ENCODE assay signal across 8 cellular contexts in genomic region chr7:78018541-78019456, GRCh38.
A peak's percentile ranks its signal among the peaks of the same experiment; 100 is the strongest.
DNase-seq lines count a peak whose midpoint lies in the region; ATAC-seq, FAIRE-seq and TF ChIP-seq lines count a peak whose summit lies in the region.

No MANE protein-coding gene starts in this region.

- peak overlapping the region; percentile 44 to 86 (median 82) for H3K27ac Mint-ChIP-seq in brain
- H3K27ac Mint-ChIP-seq in stimulated activated effector memory CD8-positive, alpha-beta T cell treated with anti-CD3 and anti-CD28 coated beads, Interleukin-12 subunit alpha, Interleukin-12 subunit beta, amount 100 ng/mL, for 72 hours = peak overlapping the region; percentile 85

- H3K36me3 Mint-ChIP-seq in brain = peaks cover 11% of the 10 kb centered on the region
- no peaks in the 10 kb centered on the region for H3K36me3 Mint-ChIP-seq in stimulated activated effector memory CD8-positive, alpha-beta T cell treated with anti-CD3 and anti-CD28 coated beads, Interleukin-12 subunit alpha, Interleukin-12 subunit beta, amount 100 ng/mL, for 72 hours

- H3K9me3 ChIP-seq in kidney (ENCODE audit: control insufficient read depth in 1 of 2, low read length in 2 of 2) = no peaks in the 10 kb centered on the region

- DNase-seq in NCI-H1417 (lab: John Stamatoyannopoulos, UW) (peak; percentile 46 to 77 (median 71)), NCI-H1417 treated with DMSO at 0.1 percent for 48 hours (lab: John Stamatoyannopoulos, UW) (no peak), NOMO-1 (lab: John Stamatoyannopoulos, UW; ENCODE audit: unreplicated experiment in 2 of 2) (peak; percentile 47 to 51), kidney (peak; percentile 74), GM19238 (ENCODE audit: insufficient read length, low spot score) (no peak)
- peak in 1 of 2 donors; percentile 51 for DNase-seq in stimulated activated effector memory CD8-positive, alpha-beta T cell treated with anti-CD3 and anti-CD28 coated beads, Interleukin-12 subunit alpha, Interleukin-12 subunit beta, amount 100 ng/mL, for 72 hours (ENCODE audit: low spot score in 2 of 2)

- intact Hi-C loops in kidney (cut with DNase I) = no loop called here

- peak in 1 of 2 experiments; percentile 41 for TF ChIP-seq CTCF in brain (conservative IDR thresholded peaks at IDR 0.05)
- no peak for TF ChIP-seq CTCF in kidney (IDR thresholded peaks at IDR 0.05; ENCODE audit: borderline replicate concordance, extremely low read depth, insufficient read depth)

- peak overlapping the region; percentile 16 to 74 for H3K27ac ChIP-seq in kidney (ENCODE audit: low read depth in 2 of 2, low read length in 2 of 2)

- H3K9ac ChIP-seq in kidney (ENCODE audit: low read length in 2 of 2) = peak overlapping the region; percentile 24 to 52

- FAIRE-seq in kidney (lab: Jason Lieb, UNC) = no peak

- H3K4me1 ChIP-seq in kidney (ENCODE audit: control insufficient read depth in 1 of 2, insufficient read depth in 1 of 2, low read depth in 1 of 2, low read length in 2 of 2) = peaks cover 0 to 11% of the 10 kb centered on the region in 2 donors

- H3K4me1 Mint-ChIP-seq in brain = peaks cover 29% of the 10 kb centered on the region
- peaks cover 14% of the 10 kb centered on the region for H3K4me1 Mint-ChIP-seq in stimulated activated effector memory CD8-positive, alpha-beta T cell treated with anti-CD3 and anti-CD28 coated beads, Interleukin-12 subunit alpha, Interleukin-12 subunit beta, amount 100 ng/mL, for 72 hours

- H3K27me3 Mint-ChIP-seq in brain = peaks cover 11% of the 10 kb centered on the region

- H3K9me3 Mint-ChIP-seq in brain = peaks cover 0 to 8% (median 2%) of the 10 kb centered on the region in 5 experiments
- no peaks in the 10 kb centered on the region for H3K9me3 Mint-ChIP-seq in stimulated activated effector memory CD8-positive, alpha-beta T cell treated with anti-CD3 and anti-CD28 coated beads, Interleukin-12 subunit alpha, Interleukin-12 subunit beta, amount 100 ng/mL, for 72 hours

- peak overlapping the region; percentile 54 to 63 for H3K4me3 ChIP-seq in kidney (ENCODE audit: low read length in 2 of 2)

- H3K4me3 Mint-ChIP-seq in brain = peak overlapping the region; percentile 55 to 87 (median 82)
- H3K4me3 Mint-ChIP-seq in stimulated activated effector memory CD8-positive, alpha-beta T cell treated with anti-CD3 and anti-CD28 coated beads, Interleukin-12 subunit alpha, Interleukin-12 subunit beta, amount 100 ng/mL, for 72 hours = peak overlapping the region; percentile 75

- ATAC-seq in HG03045 (IDR thresholded peaks at IDR 0.05; ENCODE audit: unreplicated experiment) = peak; percentile 16
- peak; percentile 38 for ATAC-seq in stimulated activated effector memory CD8-positive, alpha-beta T cell treated with anti-CD3 and anti-CD28 coated beads, Interleukin-12 subunit alpha, Interleukin-12 subunit beta, amount 100 ng/mL, for 72 hours

- H3K36me3 ChIP-seq in kidney (ENCODE audit: control insufficient read depth in 1 of 2, insufficient read depth in 2 of 2, low read length in 2 of 2) = no peaks in the 10 kb centered on the region

Comparison
In these comparisons a context has a peak if more than half of its experiments do, and no peak if none do; other contexts are left out.
1. DNase-seq: peak in NCI-H1417 (3 of 3), NOMO-1 (2 of 2) and kidney (single experiment); none in NCI-H1417 treated with DMSO at 0.1 percent for 48 hours (single experiment) and GM19238 (single experiment).